10 cellular contexts compared by ENCODE assay signal in genomic region chr7:95324396-95324795, GRCh38. TPM values are rescaled to one million over a fixed set of nuclear protein-coding genes. Genes with fewer than 3 reads are reported as not detected.
DNase-seq lines count a peak whose midpoint lies in the region; TF ChIP-seq lines count a peak whose summit lies in the region.
"Had no signal": no experiment of that assay in that cellular context is flagged by ENCODE, and none has a peak within 500 bp of the region (broad histone marks: within the 10 kb centered on the region; RNA-seq: fewer than 3 reads in every experiment).

TSS of gene PON1 (minus strand) at chr7:95324532. CDS start at chr7:95324475, 57 bp downstream.

- H3K27me3 Mint-ChIP-seq in chondrocyte (ENCODE audit: low read depth) = peaks cover 15% of the 10 kb centered on the region

- TF ChIP-seq CTCF in KMS-11 (conservative IDR thresholded peaks at IDR 0.05; ENCODE audit: low read depth, low read length) (no peak), chondrocyte (IDR thresholded peaks at IDR 0.05) (no peak)

- peak; percentile 3 for DNase-seq in activated naive CD4-positive, alpha-beta T cell treated with Interleukin-2 at 50 U/mL for 16 hours
- DNase-seq in activated naive CD4-positive, alpha-beta T cell (lab: John Stamatoyannopoulos, UW) = no peak
- DNase-seq in chondrocyte (ENCODE audit: low spot score) = no peak
- no peak for DNase-seq in medulla oblongata (ENCODE audit: extremely low spot score)
- no peak for DNase-seq in SIG-M5 treated with dmso at 0.1 percent for 504 hours (lab: John Stamatoyannopoulos, UW; ENCODE audit: unreplicated experiment)
- DNase-seq: NCI-H226 had no signal

- no peak within 1 kb of the TSS for H3K27ac Mint-ChIP-seq in chondrocyte (ENCODE audit: unreplicated experiment)
- H3K27ac Mint-ChIP-seq: CD8-positive, alpha-beta T cell had no signal

- H3K4me1 ChIP-seq in KMS-11 (ENCODE audit: low read depth, poor library complexity, severe bottlenecking) (peaks cover 24% of the 10 kb centered on the region), duodenal mucosa (ENCODE audit: control insufficient read depth in 1 of 2, insufficient read depth in 2 of 2, low read length in 2 of 2) (no peaks in the 10 kb centered on the region), thymus (ENCODE audit: control insufficient read depth, insufficient read depth, low read length) (peaks cover 13% of the 10 kb centered on the region)

- H3K4me1 Mint-ChIP-seq in chondrocyte (ENCODE audit: low read depth) = no peaks in the 10 kb centered on the region

- H3K27me3 ChIP-seq in KMS-11 (ENCODE audit: insufficient read depth, low read depth) (no peaks in the 10 kb centered on the region), duodenal mucosa (ENCODE audit: control insufficient read depth in 1 of 2, insufficient read depth in 2 of 2, low read length in 2 of 2) (peaks cover 0 to 3% of the 10 kb centered on the region in 2 donors), thymus (ENCODE audit: control insufficient read depth, insufficient read depth) (no peaks in the 10 kb centered on the region)

- H3K27ac ChIP-seq in KMS-11 = peak within 1 kb of the TSS; percentile 43; the same call in 1 of the 2 replicates
- H3K27ac ChIP-seq in duodenal mucosa (ENCODE audit: low read depth, low read length) = no peak within 1 kb of the TSS
- H3K27ac ChIP-seq in thymus (ENCODE audit: low read depth) = no peak within 1 kb of the TSS

- no peaks in the 10 kb centered on the region for H3K79me2 ChIP-seq in KMS-11 (ENCODE audit: insufficient read depth, low read depth)

- H3K4me3 ChIP-seq in KMS-11 (IDR thresholded peaks at IDR 0.05; ENCODE audit: insufficient read depth, low read depth, low read length) (no peak within 1 kb of the TSS), duodenal mucosa (ENCODE audit: low read depth in 1 of 2, low read length in 2 of 2) (peak within 1 kb of the TSS; percentile 43 to 53), thymus (ENCODE audit: low read length) (peak within 1 kb of the TSS; percentile 58)

- H3K9me3 ChIP-seq in duodenal mucosa (ENCODE audit: control insufficient read depth in 1 of 2, low read length in 2 of 2) (no peaks in the 10 kb centered on the region), thymus (ENCODE audit: control insufficient read depth) (no peaks in the 10 kb centered on the region)

- no peaks in the 10 kb centered on the region for H3K36me3 Mint-ChIP-seq in chondrocyte (ENCODE audit: low read depth)
- H3K36me3 Mint-ChIP-seq: CD8-positive, alpha-beta T cell had no signal

- peaks cover 3% of the 10 kb centered on the region for H3K9me3 Mint-ChIP-seq in chondrocyte (ENCODE audit: low read depth)
- H3K9me3 Mint-ChIP-seq: CD8-positive, alpha-beta T cell had no signal

- no peak within 1 kb of the TSS for H2AFZ ChIP-seq in KMS-11 (ENCODE audit: low read depth)

- H3K36me3 ChIP-seq in KMS-11 (ENCODE audit: insufficient read depth) = no peaks in the 10 kb centered on the region
- H3K36me3 ChIP-seq in duodenal mucosa (ENCODE audit: control insufficient read depth in 1 of 2, insufficient read depth in 2 of 2, low read length in 2 of 2) = no peaks in the 10 kb centered on the region
- H3K36me3 ChIP-seq in thymus (ENCODE audit: control insufficient read depth, insufficient read depth) = no peaks in the 10 kb centered on the region

- peak within 1 kb of the TSS; percentile 14; the same call in 1 of the 2 replicates for H3K4me2 ChIP-seq in KMS-11

- H3K4me3 Mint-ChIP-seq in chondrocyte (ENCODE audit: unreplicated experiment) = no peak within 1 kb of the TSS
- H3K4me3 Mint-ChIP-seq: CD8-positive, alpha-beta T cell had no signal

- 32% methylated on average over 20 of the region's 20 CpGs for WGBS in thymus

- no peaks in the 10 kb centered on the region for H4K20me1 ChIP-seq in KMS-11 (ENCODE audit: insufficient read depth)

- H3K9ac ChIP-seq in KMS-11 (no peak within 1 kb of the TSS), duodenal mucosa (ENCODE audit: low read depth in 1 of 2, low read length in 2 of 2) (no peak within 1 kb of the TSS)

RNA-seq across cellular contexts. Expression of gene PON1, which starts in this region (rescaled TPM):
- 6.9 TPM for polyA plus RNA-seq in thymus
- not detected in 3 replicates for total RNA-seq in chondrocyte
- total RNA-seq: CD8-positive, alpha-beta T cell had no signal
